In the genomic region with DNA sequence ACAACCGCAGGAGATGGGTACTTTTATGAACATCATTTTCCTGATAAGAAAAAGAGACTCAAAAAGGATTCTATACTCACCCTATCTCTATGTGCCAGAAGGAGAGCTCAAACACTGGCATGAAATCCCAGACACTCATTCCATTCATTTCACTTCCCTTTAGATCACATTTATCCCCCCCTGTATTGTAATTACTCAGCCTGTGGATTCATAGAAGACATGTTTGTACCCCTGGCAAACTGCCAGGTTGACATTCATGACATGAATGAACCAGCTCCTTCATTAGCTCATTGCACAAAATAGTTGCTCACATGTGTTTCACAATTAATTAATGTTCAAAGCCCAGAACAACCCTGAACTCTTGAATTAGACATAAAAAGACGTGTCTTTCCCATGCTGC, we compare ENCODE assay signal across 17 cellular contexts. TPM values are rescaled to one million over a fixed set of nuclear protein-coding genes. Genes with fewer than 3 reads are reported as not detected.
DNase-seq lines count a peak whose midpoint lies in the region; ATAC-seq, FAIRE-seq and TF ChIP-seq lines count a peak whose summit lies in the region.
"Had no signal": no experiment of that assay in that cellular context is flagged by ENCODE, and none has a peak within 500 bp of the region (broad histone marks: within the 10 kb centered on the region; RNA-seq: fewer than 3 reads in every experiment).

No MANE protein-coding gene starts in this region.

- H4K20me1 ChIP-seq in PC-3 (ENCODE audit: low read length) = no peaks in the 10 kb centered on the region

- no peak for TF ChIP-seq POLR2A in H54 (IDR thresholded peaks at IDR 0.05; ENCODE audit: low read depth, low read length)

- intact Hi-C loops in PC-3 (cut with micrococcal nuclease) = no loop called here

- no peak overlapping the region for H3K9ac ChIP-seq in PC-3 (ENCODE audit: low read length)
- H3K9ac ChIP-seq: SK-N-SH had no signal

- no peaks in the 10 kb centered on the region for H3K9me2 ChIP-seq in PC-3 (replicated peaks; ENCODE audit: low read length)
- H3K9me2 ChIP-seq: SK-N-SH had no signal

- TF ChIP-seq CTCF in PC-3 (conservative IDR thresholded peaks at IDR 0.05; ENCODE audit: low read depth, low read length) = no peak

- CTCF ChIA-PET in PC-3 (lab: Charles Lee) = interaction anchor here (0.6 kb wide), 1 partner anchor 472 kb away, joined by 3 read pairs; no protein-coding TSS in a partner anchor

- H3K9me3 ChIP-seq in PC-3 (ENCODE audit: low read length) = no peaks in the 10 kb centered on the region
- H3K9me3 ChIP-seq: left lung, SK-N-SH had no signal

- POLR2A ChIA-PET in PC-3 (lab: Charles Lee; ENCODE audit: unreplicated experiment) = no interaction called here

- H3K4me2 ChIP-seq in PC-3 (ENCODE audit: low read length) = no peak overlapping the region
- H3K4me2 ChIP-seq: SK-N-SH had no signal

- DNase-seq in COLO668 (lab: John Stamatoyannopoulos, UW; ENCODE audit: unreplicated experiment) (peak; percentile 11), PC-3 (peak; percentile 13), H54 (ENCODE audit: insufficient read length, low spot score) (no peak)
- DNase-seq: activated naive CD8-positive, alpha-beta T cell treated with anti-CD3 and anti-CD28 coated beads, Interleukin-2, amount 10 ng/mL, durations not matched to agents 7 days and 5 days; DMS79 treated with DMSO at 0.1 percent for 48 hours; head of caudate nucleus; left lung; naive B cell; SK-N-SH; stimulated activated naive CD8-positive, alpha-beta T cell treated with anti-CD3 and anti-CD28 coated beads, Interleukin-15, amount 100 ng/mL, for 72 hours had no signal

- no TSS peak for BruUV-seq in PC-3 (replicated peaks; lab: Mats Ljungman, UMichigan)

- H3K27ac ChIP-seq in PC-3 (ENCODE audit: low read length) = no peak overlapping the region
- H3K27ac ChIP-seq: left lung had no signal

- no peaks in the 10 kb centered on the region for H3F3A ChIP-seq in PC-3 (ENCODE audit: low read length, unreplicated experiment)

- H3K36me3 ChIP-seq in PC-3 (ENCODE audit: low read depth, low read length) = no peaks in the 10 kb centered on the region
- H3K36me3 ChIP-seq: left lung had no signal

- ATAC-seq in HG03159 (IDR thresholded peaks at IDR 0.05; ENCODE audit: unreplicated experiment) = peak; percentile 35
- no peak for ATAC-seq in PC-3
- no peak for ATAC-seq in GM19452 (IDR thresholded peaks at IDR 0.05; ENCODE audit: unreplicated experiment)
- no peak for ATAC-seq in HG02798 (IDR thresholded peaks at IDR 0.05; ENCODE audit: poor library complexity, unreplicated experiment)
- ATAC-seq: left lung; sciatic nerve; stimulated activated naive CD8-positive, alpha-beta T cell treated with anti-CD3 and anti-CD28 coated beads, Interleukin-15, amount 100 ng/mL, for 72 hours had no signal

- H2AFZ ChIP-seq in PC-3 (ENCODE audit: low read length) = no peak overlapping the region

- H3K79me2 ChIP-seq in PC-3 (ENCODE audit: low read length) = no peaks in the 10 kb centered on the region

- no peaks in the 10 kb centered on the region for H3K4me1 ChIP-seq in PC-3 (ENCODE audit: insufficient read depth, low read length)
- H3K4me1 ChIP-seq: left lung had no signal

- H3K27me3 ChIP-seq in PC-3 (ENCODE audit: low read length) = peaks cover 44% of the 10 kb centered on the region
- H3K27me3 ChIP-seq: left lung had no signal

- FAIRE-seq in H54 (lab: Jason Lieb, UNC) = no peak
- FAIRE-seq: endothelial cell of umbilical vein, H1 had no signal

- no peak overlapping the region for H3K4me3 ChIP-seq in PC-3 (ENCODE audit: low read length)
- H3K4me3 ChIP-seq: left lung had no signal

RNA-seq across cellular contexts. Expression of gene SMR3A, which starts 4.9 kb away (rescaled TPM):
- not detected in 2 replicates for total RNA-seq in PC-3 (2014; rRNA removed)
- total RNA-seq: activated naive CD8-positive, alpha-beta T cell treated with anti-CD3 and anti-CD28 coated beads, Interleukin-2, amount 10 ng/mL, durations not matched to agents 7 days and 5 days; cerebellum; endothelial cell of umbilical vein; H1; left lung; sciatic nerve had no signal

RNA-seq across cellular contexts. Expression of gene SMR3B, which starts 17.5 kb away (rescaled TPM):
- not detected in 2 replicates for total RNA-seq in PC-3 (2014; rRNA removed)
- total RNA-seq: activated naive CD8-positive, alpha-beta T cell treated with anti-CD3 and anti-CD28 coated beads, Interleukin-2, amount 10 ng/mL, durations not matched to agents 7 days and 5 days; cerebellum; endothelial cell of umbilical vein; H1; left lung; sciatic nerve had no signal

RNA-seq across cellular contexts. Expression of gene CABS1, which starts 30.7 kb away (rescaled TPM):
- not detected in 2 replicates for total RNA-seq in PC-3 (2014; rRNA removed)
- total RNA-seq: activated naive CD8-positive, alpha-beta T cell treated with anti-CD3 and anti-CD28 coated beads, Interleukin-2, amount 10 ng/mL, durations not matched to agents 7 days and 5 days; cerebellum; endothelial cell of umbilical vein; H1; left lung; sciatic nerve had no signal

RNA-seq across cellular contexts. Expression of gene OPRPN, which starts 32.3 kb away (rescaled TPM):
- total RNA-seq in PC-3 (2014; rRNA removed) = not detected in 2 replicates
- total RNA-seq: activated naive CD8-positive, alpha-beta T cell treated with anti-CD3 and anti-CD28 coated beads, Interleukin-2, amount 10 ng/mL, durations not matched to agents 7 days and 5 days; cerebellum; endothelial cell of umbilical vein; H1; left lung; sciatic nerve had no signal
